Comparison of ENCODE assay signal across 8 cellular contexts in the genomic region with DNA sequence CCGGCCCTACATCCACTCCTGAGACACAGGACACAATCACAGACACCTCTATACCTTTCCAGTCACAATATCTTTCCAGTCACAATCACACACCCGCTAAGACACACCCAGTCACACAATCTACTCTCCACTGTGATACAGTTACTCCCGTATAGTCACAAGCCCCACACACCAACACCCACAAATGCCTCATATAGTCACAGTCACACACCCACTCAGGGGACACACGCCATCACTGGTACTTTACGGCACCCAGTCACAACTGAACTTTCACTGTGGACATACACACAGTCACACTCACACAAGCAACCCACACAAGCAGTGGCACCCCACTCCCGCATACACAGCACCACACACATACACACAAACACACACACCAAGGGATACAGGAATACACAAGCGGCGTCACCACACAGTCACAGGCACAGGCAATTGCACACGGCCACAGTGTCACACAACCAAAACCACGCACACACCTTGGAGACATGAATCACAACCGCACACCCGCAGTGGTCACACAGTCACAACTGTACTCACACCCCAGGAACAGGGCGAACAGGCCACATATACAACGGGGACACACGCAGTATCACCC. TPM values are rescaled to one million over a fixed set of nuclear protein-coding genes. Genes with fewer than 3 reads are reported as not detected.
DNase-seq lines count a peak whose midpoint lies in the region; ATAC-seq, FAIRE-seq and TF ChIP-seq lines count a peak whose summit lies in the region.

No MANE protein-coding gene starts in this region.

- H3K4me3 ChIP-seq in Peyer's patch (peak overlapping the region; percentile 75 to 95 (median 83)), gastroesophageal sphincter (peak overlapping the region; percentile 69 to 89), small intestine (ENCODE audit: low read depth in 1 of 2, low read length in 2 of 2) (peak overlapping the region; percentile 31 to 83)

- no peak for TF ChIP-seq EP300 in gastroesophageal sphincter (IDR thresholded peaks at IDR 0.05)

- FAIRE-seq in small intestine (lab: Jason Lieb, UNC) (no peak), H54 (lab: Jason Lieb, UNC) (no peak)

- H3K4me1 ChIP-seq in Peyer's patch (peaks cover 0 to 14% (median 3%) of the 10 kb centered on the region in 4 donors), gastroesophageal sphincter (peaks cover 0 to 48% (median 14%) of the 10 kb centered on the region in 3 donors), small intestine (ENCODE audit: control insufficient read depth in 2 of 2, insufficient read depth in 1 of 2, low read depth in 1 of 2, low read length in 1 of 2) (peaks cover 0 to 8% of the 10 kb centered on the region in 2 donors)

- 51% methylated on average over 5 of the region's 15 CpGs; no CpG with 5 or more reads in 1 of the 2 donors for WGBS in gastroesophageal sphincter (ENCODE audit: low coverage in 1 of 2), 2 donors
- 7 to 15% (median 11%) methylated on average over 15 of the region's 15 CpGs for WGBS in small intestine, 3 donors

- H3K27me3 ChIP-seq in Peyer's patch: no peaks in the 10 kb centered on the region
- H3K27me3 ChIP-seq in gastroesophageal sphincter: no peaks in the 10 kb centered on the region
- no peaks in the 10 kb centered on the region for H3K27me3 ChIP-seq in small intestine (ENCODE audit: control insufficient read depth in 2 of 2, insufficient read depth in 2 of 2, low read length in 2 of 2)

- TF ChIP-seq POLR2A in Peyer's patch (IDR thresholded peaks at IDR 0.05) (no peak), gastroesophageal sphincter (IDR thresholded peaks at IDR 0.05) (no peak), H54 (IDR thresholded peaks at IDR 0.05; ENCODE audit: low read depth, low read length) (no peak)

- TF ChIP-seq CTCF in Peyer's patch (IDR thresholded peaks at IDR 0.05) (no peak), gastroesophageal sphincter (IDR thresholded peaks at IDR 0.05) (no peak)

- H3K36me3 ChIP-seq in Peyer's patch: peaks cover 0 to 5% (median 0%) of the 10 kb centered on the region in 3 donors
- H3K36me3 ChIP-seq in gastroesophageal sphincter: peaks cover 0 to 6% of the 10 kb centered on the region in 2 donors
- H3K36me3 ChIP-seq in small intestine (ENCODE audit: control insufficient read depth in 2 of 2, insufficient read depth in 2 of 2, low read length in 2 of 2): peaks cover 0 to under 1% of the 10 kb centered on the region in 2 donors

- no peaks in the 10 kb centered on the region for H3K9me3 ChIP-seq in Peyer's patch
- H3K9me3 ChIP-seq in gastroesophageal sphincter: no peaks in the 10 kb centered on the region
- H3K9me3 ChIP-seq in small intestine (ENCODE audit: control insufficient read depth, low read depth): no peaks in the 10 kb centered on the region

- peak overlapping the region; percentile 93 to 96 (median 93) for H3K27ac ChIP-seq in Peyer's patch
- H3K27ac ChIP-seq in gastroesophageal sphincter: peak overlapping the region; percentile 80 to 96 (median 92)
- peak overlapping the region; percentile 89 to 98 for H3K27ac ChIP-seq in small intestine (ENCODE audit: low read depth in 1 of 2, low read length in 1 of 2)

- DNase-seq in SIG-M5 treated with dmso at 0.1 percent for 504 hours (lab: John Stamatoyannopoulos, UW; ENCODE audit: unreplicated experiment) (peak; percentile 52), SIG-M5 (lab: John Stamatoyannopoulos, UW) (no peak), Peyer's patch (peak in 1 of 3 donors; percentile 19), small intestine (no peak), COLO829 (ENCODE audit: low spot score) (no peak), AML-193 (lab: John Stamatoyannopoulos, UW) (no peak), H54 (ENCODE audit: insufficient read length, low spot score) (no peak)

- ATAC-seq in gastroesophageal sphincter: no peak

RNA-seq across cellular contexts. Expression of a gene that starts 0.6 kb away (rescaled TPM):
- total RNA-seq in Peyer's patch: 1 to 10 TPM; 3.0 to 9.2 (median 4.9) TPM
- 1 to 10 TPM; 4.4 to 6.3 (median 5.8) TPM for total RNA-seq in gastroesophageal sphincter
- 1 to 10 TPM; 1.6 to 3.4 (median 2.3) TPM for polyA plus RNA-seq in small intestine

RNA-seq across cellular contexts. Expression of a gene that starts 1.0 kb away (rescaled TPM):
- total RNA-seq in Peyer's patch (10 to 100 TPM; 43.2 to 71.0 (median 43.6) TPM), gastroesophageal sphincter (10 to 100 TPM; 57.9 to 98.2 (median 75.2) TPM)
- 10 to 100 TPM; 18.4 to 31.7 (median 19.7) TPM for polyA plus RNA-seq in small intestine
